Comparison of ENCODE assay signal across 8 cellular contexts in genomic region chr17:75896360-75897075, GRCh38. TPM values are rescaled to one million over a fixed set of nuclear protein-coding genes. Genes with fewer than 3 reads are reported as not detected.
DNase-seq lines count a peak whose midpoint lies in the region; ATAC-seq and TF ChIP-seq lines count a peak whose summit lies in the region.

Gene TRIM65 (minus strand): TSS chr17:75896951. CDS start chr17:75896937, 14 bp downstream.

- ATAC-seq in HG02884 (IDR thresholded peaks at IDR 0.05; ENCODE audit: unreplicated experiment) (peak; percentile 47), left colon (peak; percentile 83)

- peak; percentile 23 for TF ChIP-seq CTCF in choroid plexus epithelial cell (conservative IDR thresholded peaks at IDR 0.05; ENCODE audit: low read depth, low read length)

- peak within 1 kb of the TSS; percentile 89 for H3K4me3 ChIP-seq in choroid plexus epithelial cell (ENCODE audit: low read depth, low read length)

- DNase-seq in NCI-H2107 (lab: John Stamatoyannopoulos, UW), result peak; percentile 29
- DNase-seq in NCI-H2107 treated with DMSO at 0.1 percent for 48 hours (lab: John Stamatoyannopoulos, UW; ENCODE audit: unreplicated experiment), result no peak
- DNase-seq in NCI-H226, result peak; percentile 70
- peak; percentile 65 for DNase-seq in activated CD4-positive, alpha-beta T cell treated with anti-CD3 and anti-CD28 coated beads for 24 hours (ENCODE audit: low read depth in 2 of 2)
- DNase-seq in choroid plexus epithelial cell (ENCODE audit: low read depth), result peak; percentile 67
- peak; percentile 83 to 90 for DNase-seq in left colon
- peak; percentile 79 for DNase-seq in stimulated activated CD4-positive, alpha-beta T cell treated with anti-CD3 and anti-CD28 coated beads, Interleukin-1b, Interleukin-23, amount 100 ng/mL, for 48 hours

- intact Hi-C loops in left colon (cut with DNase I, micrococcal nuclease), result no loop called here

RNA-seq across cellular contexts. Expression of gene TRIM65, which starts in this region (rescaled TPM):
- 10 to 100 TPM; 15.0 to 18.7 TPM for total RNA-seq in left colon
